ENCODE assay signal across 1 cellular context in genomic region chr6:155291291-155291690, GRCh38.
TF ChIP-seq lines count a peak whose summit lies in the region.

No MANE protein-coding gene starts in this region.

TF ChIP-seq in endothelial cell of umbilical vein, 7 proteins besides CTCF, POLR2A, EP300 and RAD21 (continued from another document):
- no peak for TF ChIP-seq EZH2 (IDR thresholded peaks at IDR 0.05; ENCODE audit: borderline replicate concordance, low read depth, low read length, severe bottlenecking)
- no peak for TF ChIP-seq POLR2AphosphoS5 (IDR thresholded peaks at IDR 0.05; ENCODE audit: insufficient read depth, low read depth, low read length)
- no peak for TF ChIP-seq FOS (IDR thresholded peaks at IDR 0.05; ENCODE audit: borderline replicate concordance, insufficient read depth, low read length)
- TF ChIP-seq JUN (IDR thresholded peaks at IDR 0.05; ENCODE audit: borderline replicate concordance, insufficient read depth, insufficient read length, low read depth) = no peak
- TF ChIP-seq MYC (IDR thresholded peaks at IDR 0.05; ENCODE audit: low read depth, low read length) = no peak
- TF ChIP-seq GATA2 (IDR thresholded peaks at IDR 0.05; ENCODE audit: insufficient read depth, insufficient read length, low read depth, low read length) = no peak
